1 cellular context compared by ENCODE assay signal in the genomic region with DNA sequence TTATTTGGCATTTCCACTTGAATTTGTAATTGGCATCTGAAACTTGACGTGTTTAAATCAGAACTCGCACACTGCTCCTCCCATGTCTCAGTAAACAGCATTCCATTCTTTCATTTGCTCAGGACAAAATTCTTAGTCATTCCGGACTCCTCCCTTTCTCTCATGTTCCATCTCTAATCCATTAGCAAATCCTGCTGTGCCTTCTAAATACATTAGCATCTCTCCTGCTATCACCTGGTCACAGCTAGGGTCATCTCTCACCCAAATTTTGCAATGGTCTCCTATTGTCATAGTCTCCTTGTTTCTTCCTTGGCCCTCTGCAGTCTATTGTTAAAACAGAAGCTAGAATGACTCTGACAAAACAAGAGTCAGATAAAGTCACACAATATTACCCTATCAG.
TF ChIP-seq lines count a peak whose summit lies in the region.

No MANE protein-coding gene starts in this region.

TF ChIP-seq in H1, 55 proteins besides CTCF, POLR2A, EP300 and RAD21 (continued from another document):
- TF ChIP-seq SP1 (IDR thresholded peaks at IDR 0.05; ENCODE audit: low read depth, low read length), result 0 out of 2 replicates have a peak, but pooled peaks have one; percentile 6
